ENCODE assay signal across 8 cellular contexts in genomic region chr16:89723279-89724250, GRCh38. TPM values are rescaled to one million over a fixed set of nuclear protein-coding genes. Genes with fewer than 3 reads are reported as not detected.
DNase-seq lines count a peak whose midpoint lies in the region; ATAC-seq and TF ChIP-seq lines count a peak whose summit lies in the region.

No MANE protein-coding gene starts in this region.

- peaks cover 91% of the 10 kb centered on the region for H4K20me1 ChIP-seq in BLaER1

- ATAC-seq in lung (ENCODE audit: insufficient read depth, low FRiP score) (no peak), GM19324 (IDR thresholded peaks at IDR 0.05; ENCODE audit: low FRiP score, unreplicated experiment) (no peak)

- no peak for TF ChIP-seq CTCF in astrocyte of the spinal cord (IDR thresholded peaks at IDR 0.05; ENCODE audit: low read depth, low read length)
- no peak for TF ChIP-seq CTCF in lung (IDR thresholded peaks at IDR 0.05; ENCODE audit: control extremely low read depth, extremely low read depth)
- no peak for TF ChIP-seq CTCF in prostate gland (IDR thresholded peaks at IDR 0.05)

- H3K36me3 ChIP-seq in BLaER1 (peaks cover 54% of the 10 kb centered on the region), lung (ENCODE audit: control insufficient read depth in 2 of 2, insufficient read depth in 2 of 2, low read length in 2 of 2) (peaks cover 7 to 28% of the 10 kb centered on the region in 2 donors), prostate gland (no peaks in the 10 kb centered on the region)

- in situ Hi-C loops in astrocyte of the spinal cord (cut with HindIII; ENCODE audit: low sequenced_read_pairs), result no loop called here

- H3K27me3 ChIP-seq in BLaER1 (peaks cover 21% of the 10 kb centered on the region), lung (ENCODE audit: control insufficient read depth, insufficient read depth) (no peaks in the 10 kb centered on the region), prostate gland (replicated peaks; ENCODE audit: insufficient read depth) (no peaks in the 10 kb centered on the region)

- WGBS in lung, 2 donors, result 76 to 86% methylated on average over 29 to 30 of the region's 30 CpGs
- 72% methylated on average over 30 of the region's 30 CpGs for WGBS in prostate gland

- H3K4me3 ChIP-seq in BLaER1 (peak overlapping the region; percentile 78), astrocyte of the spinal cord (ENCODE audit: low read depth, low read length) (no peak overlapping the region), lung (peak overlapping the region; percentile 0), prostate gland (peak overlapping the region in 1 of 2 donors; percentile 97)

- H3K9ac ChIP-seq in BLaER1, result peak overlapping the region; percentile 95

- no peak for TF ChIP-seq POLR2A in prostate gland (IDR thresholded peaks at IDR 0.05)

- peak overlapping the region; percentile 98 for H3K4me2 ChIP-seq in BLaER1

- H3K9me3 ChIP-seq in BLaER1 (no peaks in the 10 kb centered on the region), lung (ENCODE audit: control insufficient read depth in 2 of 2, insufficient read depth in 1 of 2, low read length in 1 of 2) (no peaks in the 10 kb centered on the region), prostate gland (no peaks in the 10 kb centered on the region)

- H3K4me1 ChIP-seq in BLaER1 (peaks cover 45% of the 10 kb centered on the region), lung (ENCODE audit: control insufficient read depth in 2 of 2, insufficient read depth in 2 of 2, low read length in 2 of 2) (peaks cover 0 to 19% of the 10 kb centered on the region in 2 donors), prostate gland (replicated peaks) (peaks cover 17% of the 10 kb centered on the region)

- intact Hi-C loops in prostate gland (cut with DNase I), result loop anchor here (2.0 to 5.0 kb wide), 2 partner anchors 23 to 149 kb away; partner anchors contain the start of genes SPATA2L and TCF25

- H3K27ac ChIP-seq in BLaER1 (peak overlapping the region; percentile 97), lung (ENCODE audit: low read depth in 1 of 2, low read length in 1 of 2) (peak overlapping the region in 1 of 2 donors; percentile 98), prostate gland (no peak overlapping the region)

- DNase-seq in T-helper 22 cell (ENCODE audit: low read depth) (peak; percentile 81), astrocyte of the spinal cord (ENCODE audit: low read depth, low spot score) (peak; percentile 45), lung (ENCODE audit: low spot score) (no peak), NCI-H1092 (lab: John Stamatoyannopoulos, UW) (no peak), prostate gland (ENCODE audit: low spot score) (no peak)
- peak; percentile 63 for DNase-seq in stimulated activated naive CD4-positive, alpha-beta T cell treated with Interleukin-2 at 50 U/mL for 16 hours (lab: John Stamatoyannopoulos, UW)

RNA-seq across cellular contexts. Expression of gene ZNF276, which starts 2.2 kb away (rescaled TPM):
- total RNA-seq in lung (10 to 100 TPM; 26.5 to 34.9 TPM), prostate gland (10 to 100 TPM; 18.4 to 46.1 TPM)
- 10 to 100 TPM; 21.8 to 23.6 TPM for polyA plus RNA-seq in lung

RNA-seq across cellular contexts. Expression of gene VPS9D1, which starts 2.9 kb away (rescaled TPM):
- total RNA-seq in lung (10 to 100 TPM in 1 of 2 donors, 1 to 10 TPM in 1; 6.1 to 26.1 TPM), prostate gland (10 to 100 TPM in 1 of 2 donors, 1 to 10 TPM in 1; 8.5 to 16.0 TPM)
- 10 to 100 TPM; 16.1 to 20.2 TPM for polyA plus RNA-seq in lung

RNA-seq across cellular contexts. Expression of gene SPATA2L, which starts 22.1 kb away (rescaled TPM):
- 10 to 100 TPM in 1 of 2 donors, 1 to 10 TPM in 1; 6.9 to 17.3 TPM for total RNA-seq in lung
- 10 to 100 TPM; 12.1 to 15.1 TPM for polyA plus RNA-seq in lung
- total RNA-seq in prostate gland, result 10 to 100 TPM; 15.6 to 19.7 TPM

RNA-seq across cellular contexts. Expression of gene CDK10, which starts 37.1 kb away (rescaled TPM):
- total RNA-seq in lung, result 10 to 100 TPM; 54.0 to 86.1 TPM
- 10 to 100 TPM; 52.0 to 92.7 TPM for polyA plus RNA-seq in lung
- 10 to 100 TPM; 42.1 to 79.0 TPM for total RNA-seq in prostate gland

Comparison
In these comparisons a context has a peak if more than half of its experiments do, and no peak if none do; other contexts are left out.
1. DNase-seq: peak in T-helper 22 cell (single experiment), astrocyte of the spinal cord (single experiment) and stimulated activated naive CD4-positive, alpha-beta T cell treated with Interleukin-2 at 50 U/mL for 16 hours (single experiment); none in lung (single experiment), NCI-H1092 (single experiment) and prostate gland (single experiment).